12 cellular contexts compared by ENCODE assay signal in genomic region chr2:85765081-85765731, GRCh38. TPM values are rescaled to one million over a fixed set of nuclear protein-coding genes. Genes with fewer than 3 reads are reported as not detected.
DNase-seq lines count a peak whose midpoint lies in the region; ATAC-seq and TF ChIP-seq lines count a peak whose summit lies in the region.
"Had no signal": no experiment of that assay in that cellular context is flagged by ENCODE, and none has a peak within 500 bp of the region (broad histone marks: within the 10 kb centered on the region; RNA-seq: fewer than 3 reads in every experiment).

No MANE protein-coding gene starts in this region.

- H4K20me1 ChIP-seq in neural progenitor cell (ENCODE audit: low read depth): peaks cover 3% of the 10 kb centered on the region

- H3K4me1 ChIP-seq in neural progenitor cell: peaks cover 41% of the 10 kb centered on the region

- peak overlapping the region; percentile 95 for H3K4me2 ChIP-seq in neural progenitor cell

- H3K9me3 ChIP-seq in neural progenitor cell (ENCODE audit: low read depth): no peaks in the 10 kb centered on the region
- H3K9me3 ChIP-seq: gastrocnemius medialis, uterus had no signal

- no peaks in the 10 kb centered on the region for H3K9me3 Mint-ChIP-seq in neural progenitor cell
- H3K9me3 Mint-ChIP-seq in activated T-helper 17 cell treated with anti-CD3 and anti-CD28 coated beads, Interleukin-2, amount 50 U/mL, for 72 hours: no peaks in the 10 kb centered on the region
- H3K9me3 Mint-ChIP-seq: natural killer cell had no signal

- peaks cover 22% of the 10 kb centered on the region for H3F3A ChIP-seq in neural progenitor cell (ENCODE audit: low read depth)

- peak overlapping the region; percentile 2 for H3K4me3 ChIP-seq in coronary artery
- H3K4me3 ChIP-seq in neural progenitor cell: peak overlapping the region; percentile 55
- H3K4me3 ChIP-seq: gastrocnemius medialis, uterus had no signal

- peaks cover 53% of the 10 kb centered on the region for H3K27me3 ChIP-seq in neural progenitor cell
- H3K27me3 ChIP-seq: gastrocnemius medialis, uterus had no signal

- H3K4me3 Mint-ChIP-seq in neural progenitor cell: peak overlapping the region; percentile 81
- H3K4me3 Mint-ChIP-seq in activated T-helper 17 cell treated with anti-CD3 and anti-CD28 coated beads, Interleukin-2, amount 50 U/mL, for 72 hours: no peak overlapping the region
- H3K4me3 Mint-ChIP-seq: natural killer cell had no signal

- DNase-seq in GDM1 (lab: John Stamatoyannopoulos, UW) (peak; percentile 29), NCI-H1436 treated with DMSO at 0.1 percent for 48 hours (lab: John Stamatoyannopoulos, UW) (peak; percentile 31), coronary artery (ENCODE audit: low spot score) (no peak), neural progenitor cell (ENCODE audit: low spot score) (peak; percentile 92), RKO (ENCODE audit: low spot score) (no peak)
- DNase-seq: gastrocnemius medialis; natural killer cell; stimulated activated CD4-positive, alpha-beta T cell treated with anti-CD3 and anti-CD28 coated beads, Interleukin-4, amount 100 ng/mL, for 24 hours; uterus had no signal

- TF ChIP-seq CTCF in coronary artery (IDR thresholded peaks at IDR 0.05) (no peak), neural progenitor cell (IDR thresholded peaks at IDR 0.05) (no peak)

- no peaks in the 10 kb centered on the region for H3K79me2 ChIP-seq in neural progenitor cell (ENCODE audit: low read depth)

- peaks cover 10% of the 10 kb centered on the region for H3K27me3 Mint-ChIP-seq in neural progenitor cell (ENCODE audit: insufficient read depth, low read depth)
- H3K27me3 Mint-ChIP-seq in activated T-helper 17 cell treated with anti-CD3 and anti-CD28 coated beads, Interleukin-2, amount 50 U/mL, for 72 hours: peaks cover 41% of the 10 kb centered on the region

- peaks cover 86% of the 10 kb centered on the region for H3K4me1 Mint-ChIP-seq in neural progenitor cell
- no peaks in the 10 kb centered on the region for H3K4me1 Mint-ChIP-seq in activated T-helper 17 cell treated with anti-CD3 and anti-CD28 coated beads, Interleukin-2, amount 50 U/mL, for 72 hours

- H3K27ac ChIP-seq in coronary artery (peak overlapping the region in 1 of 2 donors; percentile 95), neural progenitor cell (peak overlapping the region; percentile 68)
- H3K27ac ChIP-seq: uterus had no signal

- H3K36me3 ChIP-seq in neural progenitor cell: no peaks in the 10 kb centered on the region
- H3K36me3 ChIP-seq: uterus had no signal

- peaks cover 6% of the 10 kb centered on the region for H3K36me3 Mint-ChIP-seq in neural progenitor cell
- H3K36me3 Mint-ChIP-seq in activated T-helper 17 cell treated with anti-CD3 and anti-CD28 coated beads, Interleukin-2, amount 50 U/mL, for 72 hours (ENCODE audit: low read depth): no peaks in the 10 kb centered on the region
- H3K36me3 Mint-ChIP-seq: natural killer cell had no signal

- H2AFZ ChIP-seq in neural progenitor cell (replicated peaks): peak overlapping the region; percentile 90

- peak overlapping the region; percentile 95 for H3K27ac Mint-ChIP-seq in neural progenitor cell
- no peak overlapping the region for H3K27ac Mint-ChIP-seq in activated T-helper 17 cell treated with anti-CD3 and anti-CD28 coated beads, Interleukin-2, amount 50 U/mL, for 72 hours
- H3K27ac Mint-ChIP-seq: natural killer cell had no signal

- ATAC-seq in GM19455 (IDR thresholded peaks at IDR 0.05; ENCODE audit: unreplicated experiment) (no peak), GM19324 (IDR thresholded peaks at IDR 0.05; ENCODE audit: low FRiP score, unreplicated experiment) (no peak)
- ATAC-seq in activated T-helper 17 cell treated with anti-CD3 and anti-CD28 coated beads, Interleukin-2, amount 50 U/mL, for 72 hours (replicated peaks): no peak
- ATAC-seq: gastrocnemius medialis, natural killer cell had no signal

- no peak overlapping the region for H3K9ac ChIP-seq in neural progenitor cell

RNA-seq across cellular contexts. Expression of gene ATOH8, which starts 11.4 kb away (rescaled TPM):
- total RNA-seq in neural progenitor cell (ENCODE audit: low replicate concordance): 0.43 TPM in 1 of 2 replicates, not detected in the other
- total RNA-seq in activated T-helper 17 cell treated with anti-CD3 and anti-CD28 coated beads, Interleukin-2, amount 50 U/mL, for 72 hours: not detected

Comparison
In these comparisons a context has a peak if more than half of its experiments do, and no peak if none do; other contexts are left out.
1. DNase-seq: peak in GDM1 (single experiment), NCI-H1436 treated with DMSO at 0.1 percent for 48 hours (single experiment) and neural progenitor cell (single experiment); none in coronary artery (single experiment) and RKO (single experiment).